Comparison of ENCODE assay signal across 1 cellular context in genomic region chrX:9873952-9874351, GRCh38.
TF ChIP-seq lines count a peak whose summit lies in the region.

No MANE protein-coding gene starts in this region.

TF ChIP-seq in GM23338, 12 proteins besides CTCF, POLR2A, EP300 and RAD21 (continued from another document):
- TF ChIP-seq ZNF462 (CRISPR knock-in tag; IDR thresholded peaks at IDR 0.05) (no peak), POLR2AphosphoS5 (IDR thresholded peaks at IDR 0.05; ENCODE audit: low read depth) (no peak), NANOG (IDR thresholded peaks at IDR 0.05; ENCODE audit: borderline replicate concordance) (no peak), JUNB (IDR thresholded peaks at IDR 0.05; ENCODE audit: unreplicated experiment) (no peak), STAT1 (IDR thresholded peaks at IDR 0.05; ENCODE audit: unreplicated experiment) (no peak), ZNF114 (CRISPR knock-in tag; IDR thresholded peaks at IDR 0.05) (no peak), EZH2 (IDR thresholded peaks at IDR 0.05; ENCODE audit: low read depth, unreplicated experiment) (no peak), ZNF331 (CRISPR knock-in tag; IDR thresholded peaks at IDR 0.05; ENCODE audit: low read depth) (no peak), EZH2phosphoT487 (IDR thresholded peaks at IDR 0.05; ENCODE audit: unreplicated experiment) (no peak)
TF ChIP-seq in GM23338: peak in this region for 0.
